ENCODE assay signal across 1 cellular context in the genomic region with DNA sequence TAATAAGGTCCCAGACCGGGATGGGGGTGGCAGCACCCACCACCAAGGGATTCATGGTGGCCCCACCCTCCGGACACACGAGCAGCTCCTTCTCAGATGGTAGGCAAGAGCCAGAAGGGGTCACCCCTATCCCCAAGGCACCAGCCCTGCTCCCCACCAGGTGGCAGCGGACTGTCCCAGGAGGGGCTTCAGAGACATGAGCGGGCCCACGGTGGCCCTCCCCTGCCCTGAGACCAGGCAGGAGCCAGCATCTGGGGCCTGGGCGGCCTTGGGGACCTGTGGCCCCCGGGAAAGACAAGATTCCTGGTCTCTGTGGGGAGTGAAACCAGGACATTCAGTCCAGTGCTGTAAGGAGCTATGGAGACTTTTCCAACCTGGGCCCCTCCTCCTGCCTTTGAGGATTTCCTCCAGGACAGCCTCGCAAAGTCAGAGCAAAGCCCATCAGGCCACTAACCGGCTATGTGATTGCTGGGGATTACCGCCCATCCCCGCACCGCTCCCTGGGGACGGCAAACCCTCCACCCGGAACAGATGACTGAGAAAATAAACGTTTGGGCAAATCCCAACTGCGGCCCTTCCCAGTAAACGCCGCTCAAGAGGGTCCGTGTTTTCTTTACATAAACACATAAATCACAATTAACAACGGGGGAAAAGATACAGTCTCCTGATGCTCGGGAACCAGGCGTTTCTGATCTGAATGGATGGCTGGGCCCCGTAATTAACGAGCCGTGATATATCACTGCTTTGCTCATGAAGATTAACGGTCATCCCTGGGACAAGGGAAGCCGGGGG.
TF ChIP-seq lines count a peak whose summit lies in the region.

No MANE protein-coding gene starts in this region.

TF ChIP-seq in HEK293, 187 proteins besides CTCF, POLR2A, EP300 and RAD21 (continued from another document and continues in another):
- TF ChIP-seq, protein P1, sequence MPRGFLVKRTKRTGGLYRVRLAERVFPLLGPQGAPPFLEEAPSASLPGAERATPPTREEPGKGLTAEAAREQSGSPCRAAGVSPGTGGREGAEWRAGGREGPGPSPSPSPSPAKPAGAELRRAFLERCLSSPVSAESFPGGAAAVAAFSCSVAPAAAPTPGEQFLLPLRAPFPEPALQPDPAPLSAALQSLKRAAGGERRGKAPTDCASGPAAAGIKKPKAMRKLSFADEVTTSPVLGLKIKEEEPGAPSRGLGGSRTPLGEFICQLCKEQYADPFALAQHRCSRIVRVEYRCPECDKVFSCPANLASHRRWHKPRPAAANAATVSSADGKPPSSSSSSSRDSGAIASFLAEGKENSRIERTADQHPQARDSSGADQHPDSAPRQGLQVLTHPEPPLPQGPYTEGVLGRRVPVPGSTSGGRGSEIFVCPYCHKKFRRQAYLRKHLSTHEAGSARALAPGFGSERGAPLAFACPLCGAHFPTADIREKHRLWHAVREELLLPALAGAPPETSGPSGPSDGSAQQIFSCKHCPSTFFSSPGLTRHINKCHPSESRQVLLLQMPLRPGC (tag by site-specific recombination; IDR thresholded peaks at IDR 0.05): peak; percentile 95
- TF ChIP-seq ZNF239 (tag by site-specific recombination; IDR thresholded peaks at IDR 0.05) (0 out of 2 replicates have a peak, but pooled peaks have one; percentile 42), OSR2 (tag by site-specific recombination; IDR thresholded peaks at IDR 0.05) (peak; percentile 99), ZSCAN16 (tag by site-specific recombination; IDR thresholded peaks at IDR 0.05) (peak; percentile 91), ZNF426 (tag by site-specific recombination; IDR thresholded peaks at IDR 0.05) (no peak), ZNF146 (tag by site-specific recombination; IDR thresholded peaks at IDR 0.05) (peak; percentile 79), ZNF830 (tag by site-specific recombination; IDR thresholded peaks at IDR 0.05; ENCODE audit: low read depth) (no peak), ZBTB21 (tag by site-specific recombination; IDR thresholded peaks at IDR 0.05) (no peak), ZNF10 (tag by site-specific recombination; IDR thresholded peaks at IDR 0.05) (peak; percentile 69; the same call in 1 of the 2 replicates), ZEB2 (tag by site-specific recombination; IDR thresholded peaks at IDR 0.05) (peak; percentile 99), SCRT1 (tag by site-specific recombination; IDR thresholded peaks at IDR 0.05; ENCODE audit: borderline replicate concordance) (no peak), ZBTB20 (tag by site-specific recombination; IDR thresholded peaks at IDR 0.05) (peak; percentile 72), ZNF561 (tag by site-specific recombination; IDR thresholded peaks at IDR 0.05; ENCODE audit: borderline replicate concordance) (peak; percentile 99), ZNF24 (tag by site-specific recombination; IDR thresholded peaks at IDR 0.05) (peak; percentile 97), HOXC10 (CRISPR knock-in tag; IDR thresholded peaks at IDR 0.05) (no peak), ZNF501 (tag by site-specific recombination; IDR thresholded peaks at IDR 0.05) (peak; percentile 42; the same call in 1 of the 2 replicates), KLF7 (tag by site-specific recombination; IDR thresholded peaks at IDR 0.05; ENCODE audit: borderline replicate concordance) (peak; percentile 99), ZNF274 (IDR thresholded peaks at IDR 0.05; ENCODE audit: low read length) (no peak), ZNF274 (tag by site-specific recombination; IDR thresholded peaks at IDR 0.05; ENCODE audit: borderline replicate concordance) (no peak), ZNF175 (tag by site-specific recombination; IDR thresholded peaks at IDR 0.05) (no peak), ZNF707 (tag by site-specific recombination; IDR thresholded peaks at IDR 0.05) (no peak), ZNF311 (tag by site-specific recombination; IDR thresholded peaks at IDR 0.05; ENCODE audit: borderline replicate concordance) (no peak), GLIS1 (tag by site-specific recombination; IDR thresholded peaks at IDR 0.05) (peak; percentile 99), ZNF48 (tag by site-specific recombination; IDR thresholded peaks at IDR 0.05) (no peak), ZNF747 (tag by site-specific recombination; IDR thresholded peaks at IDR 0.05) (no peak), ZNF623 (tag by site-specific recombination; IDR thresholded peaks at IDR 0.05) (no peak), ZNF558 (tag by site-specific recombination; IDR thresholded peaks at IDR 0.05) (no peak), HOXD13 (CRISPR knock-in tag; IDR thresholded peaks at IDR 0.05; ENCODE audit: borderline replicate concordance) (peak; percentile 15; the same call in 1 of the 2 replicates), ZNF157 (tag by site-specific recombination; IDR thresholded peaks at IDR 0.05) (no peak), ZNF433 (tag by site-specific recombination; IDR thresholded peaks at IDR 0.05; ENCODE audit: low read depth) (no peak), ZFP41 (tag by site-specific recombination; IDR thresholded peaks at IDR 0.05; ENCODE audit: borderline replicate concordance) (no peak), ZNF521 (tag by site-specific recombination; IDR thresholded peaks at IDR 0.05) (no peak), ZNF248 (tag by site-specific recombination; IDR thresholded peaks at IDR 0.05) (no peak), ZNF121 (tag by site-specific recombination; IDR thresholded peaks at IDR 0.05) (peak; percentile 93), ZNF404 (tag by site-specific recombination; IDR thresholded peaks at IDR 0.05) (0 out of 2 replicates have a peak, but pooled peaks have one; percentile 17), ZNF292 (tag by site-specific recombination; IDR thresholded peaks at IDR 0.05; ENCODE audit: borderline replicate concordance, low read depth) (no peak), RBAK (tag by site-specific recombination; IDR thresholded peaks at IDR 0.05) (no peak), ZNF677 (tag by site-specific recombination; IDR thresholded peaks at IDR 0.05) (no peak), PRDM1 (tag by site-specific recombination; IDR thresholded peaks at IDR 0.05) (no peak), ZNF138 (tag by site-specific recombination; IDR thresholded peaks at IDR 0.05; ENCODE audit: borderline replicate concordance) (no peak), ZNF585B (tag by site-specific recombination; IDR thresholded peaks at IDR 0.05) (no peak), ZNF843 (tag by site-specific recombination; IDR thresholded peaks at IDR 0.05) (peak; percentile 99)
- TF ChIP-seq, protein P2, sequence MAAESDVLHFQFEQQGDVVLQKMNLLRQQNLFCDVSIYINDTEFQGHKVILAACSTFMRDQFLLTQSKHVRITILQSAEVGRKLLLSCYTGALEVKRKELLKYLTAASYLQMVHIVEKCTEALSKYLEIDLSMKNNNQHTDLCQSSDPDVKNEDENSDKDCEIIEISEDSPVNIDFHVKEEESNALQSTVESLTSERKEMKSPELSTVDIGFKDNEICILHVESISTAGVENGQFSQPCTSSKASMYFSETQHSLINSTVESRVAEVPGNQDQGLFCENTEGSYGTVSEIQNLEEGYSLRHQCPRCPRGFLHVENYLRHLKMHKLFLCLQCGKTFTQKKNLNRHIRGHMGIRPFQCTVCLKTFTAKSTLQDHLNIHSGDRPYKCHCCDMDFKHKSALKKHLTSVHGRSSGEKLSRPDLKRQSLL (tag by site-specific recombination; IDR thresholded peaks at IDR 0.05): peak; percentile 65
- TF ChIP-seq, protein P3, sequence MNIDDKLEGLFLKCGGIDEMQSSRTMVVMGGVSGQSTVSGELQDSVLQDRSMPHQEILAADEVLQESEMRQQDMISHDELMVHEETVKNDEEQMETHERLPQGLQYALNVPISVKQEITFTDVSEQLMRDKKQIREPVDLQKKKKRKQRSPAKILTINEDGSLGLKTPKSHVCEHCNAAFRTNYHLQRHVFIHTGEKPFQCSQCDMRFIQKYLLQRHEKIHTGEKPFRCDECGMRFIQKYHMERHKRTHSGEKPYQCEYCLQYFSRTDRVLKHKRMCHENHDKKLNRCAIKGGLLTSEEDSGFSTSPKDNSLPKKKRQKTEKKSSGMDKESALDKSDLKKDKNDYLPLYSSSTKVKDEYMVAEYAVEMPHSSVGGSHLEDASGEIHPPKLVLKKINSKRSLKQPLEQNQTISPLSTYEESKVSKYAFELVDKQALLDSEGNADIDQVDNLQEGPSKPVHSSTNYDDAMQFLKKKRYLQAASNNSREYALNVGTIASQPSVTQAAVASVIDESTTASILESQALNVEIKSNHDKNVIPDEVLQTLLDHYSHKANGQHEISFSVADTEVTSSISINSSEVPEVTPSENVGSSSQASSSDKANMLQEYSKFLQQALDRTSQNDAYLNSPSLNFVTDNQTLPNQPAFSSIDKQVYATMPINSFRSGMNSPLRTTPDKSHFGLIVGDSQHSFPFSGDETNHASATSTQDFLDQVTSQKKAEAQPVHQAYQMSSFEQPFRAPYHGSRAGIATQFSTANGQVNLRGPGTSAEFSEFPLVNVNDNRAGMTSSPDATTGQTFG (tag by site-specific recombination; IDR thresholded peaks at IDR 0.05; ENCODE audit: borderline replicate concordance): no peak
- TF ChIP-seq, protein P4, sequence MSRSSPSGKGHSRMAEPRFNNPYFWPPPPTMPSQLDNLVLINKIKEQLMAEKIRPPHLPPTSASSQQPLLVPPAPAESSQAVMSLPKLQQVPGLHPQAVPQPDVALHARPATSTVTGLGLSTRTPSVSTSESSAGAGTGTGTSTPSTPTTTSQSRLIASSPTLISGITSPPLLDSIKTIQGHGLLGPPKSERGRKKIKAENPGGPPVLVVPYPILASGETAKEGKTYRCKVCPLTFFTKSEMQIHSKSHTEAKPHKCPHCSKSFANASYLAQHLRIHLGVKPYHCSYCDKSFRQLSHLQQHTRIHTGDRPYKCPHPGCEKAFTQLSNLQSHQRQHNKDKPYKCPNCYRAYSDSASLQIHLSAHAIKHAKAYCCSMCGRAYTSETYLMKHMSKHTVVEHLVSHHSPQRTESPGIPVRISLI (tag by site-specific recombination; IDR thresholded peaks at IDR 0.05): no peak
- TF ChIP-seq, protein P5, sequence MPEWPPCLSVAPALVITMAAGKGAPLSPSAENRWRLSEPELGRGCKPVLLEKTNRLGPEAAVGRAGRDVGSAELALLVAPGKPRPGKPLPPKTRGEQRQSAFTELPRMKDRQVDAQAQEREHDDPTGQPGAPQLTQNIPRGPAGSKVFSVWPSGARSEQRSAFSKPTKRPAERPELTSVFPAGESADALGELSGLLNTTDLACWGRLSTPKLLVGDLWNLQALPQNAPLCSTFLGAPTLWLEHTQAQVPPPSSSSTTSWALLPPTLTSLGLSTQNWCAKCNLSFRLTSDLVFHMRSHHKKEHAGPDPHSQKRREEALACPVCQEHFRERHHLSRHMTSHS (tag by site-specific recombination; IDR thresholded peaks at IDR 0.05): peak; percentile 99
- TF ChIP-seq, protein P6, sequence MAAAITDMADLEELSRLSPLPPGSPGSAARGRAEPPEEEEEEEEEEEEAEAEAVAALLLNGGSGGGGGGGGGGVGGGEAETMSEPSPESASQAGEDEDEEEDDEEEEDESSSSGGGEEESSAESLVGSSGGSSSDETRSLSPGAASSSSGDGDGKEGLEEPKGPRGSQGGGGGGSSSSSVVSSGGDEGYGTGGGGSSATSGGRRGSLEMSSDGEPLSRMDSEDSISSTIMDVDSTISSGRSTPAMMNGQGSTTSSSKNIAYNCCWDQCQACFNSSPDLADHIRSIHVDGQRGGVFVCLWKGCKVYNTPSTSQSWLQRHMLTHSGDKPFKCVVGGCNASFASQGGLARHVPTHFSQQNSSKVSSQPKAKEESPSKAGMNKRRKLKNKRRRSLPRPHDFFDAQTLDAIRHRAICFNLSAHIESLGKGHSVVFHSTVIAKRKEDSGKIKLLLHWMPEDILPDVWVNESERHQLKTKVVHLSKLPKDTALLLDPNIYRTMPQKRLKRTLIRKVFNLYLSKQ (tag by site-specific recombination; IDR thresholded peaks at IDR 0.05; ENCODE audit: borderline replicate concordance): no peak
- TF ChIP-seq, protein P7, sequence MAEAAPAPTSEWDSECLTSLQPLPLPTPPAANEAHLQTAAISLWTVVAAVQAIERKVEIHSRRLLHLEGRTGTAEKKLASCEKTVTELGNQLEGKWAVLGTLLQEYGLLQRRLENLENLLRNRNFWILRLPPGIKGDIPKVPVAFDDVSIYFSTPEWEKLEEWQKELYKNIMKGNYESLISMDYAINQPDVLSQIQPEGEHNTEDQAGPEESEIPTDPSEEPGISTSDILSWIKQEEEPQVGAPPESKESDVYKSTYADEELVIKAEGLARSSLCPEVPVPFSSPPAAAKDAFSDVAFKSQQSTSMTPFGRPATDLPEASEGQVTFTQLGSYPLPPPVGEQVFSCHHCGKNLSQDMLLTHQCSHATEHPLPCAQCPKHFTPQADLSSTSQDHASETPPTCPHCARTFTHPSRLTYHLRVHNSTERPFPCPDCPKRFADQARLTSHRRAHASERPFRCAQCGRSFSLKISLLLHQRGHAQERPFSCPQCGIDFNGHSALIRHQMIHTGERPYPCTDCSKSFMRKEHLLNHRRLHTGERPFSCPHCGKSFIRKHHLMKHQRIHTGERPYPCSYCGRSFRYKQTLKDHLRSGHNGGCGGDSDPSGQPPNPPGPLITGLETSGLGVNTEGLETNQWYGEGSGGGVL (tag by site-specific recombination; IDR thresholded peaks at IDR 0.05): peak; percentile 87
- TF ChIP-seq, protein P8, sequence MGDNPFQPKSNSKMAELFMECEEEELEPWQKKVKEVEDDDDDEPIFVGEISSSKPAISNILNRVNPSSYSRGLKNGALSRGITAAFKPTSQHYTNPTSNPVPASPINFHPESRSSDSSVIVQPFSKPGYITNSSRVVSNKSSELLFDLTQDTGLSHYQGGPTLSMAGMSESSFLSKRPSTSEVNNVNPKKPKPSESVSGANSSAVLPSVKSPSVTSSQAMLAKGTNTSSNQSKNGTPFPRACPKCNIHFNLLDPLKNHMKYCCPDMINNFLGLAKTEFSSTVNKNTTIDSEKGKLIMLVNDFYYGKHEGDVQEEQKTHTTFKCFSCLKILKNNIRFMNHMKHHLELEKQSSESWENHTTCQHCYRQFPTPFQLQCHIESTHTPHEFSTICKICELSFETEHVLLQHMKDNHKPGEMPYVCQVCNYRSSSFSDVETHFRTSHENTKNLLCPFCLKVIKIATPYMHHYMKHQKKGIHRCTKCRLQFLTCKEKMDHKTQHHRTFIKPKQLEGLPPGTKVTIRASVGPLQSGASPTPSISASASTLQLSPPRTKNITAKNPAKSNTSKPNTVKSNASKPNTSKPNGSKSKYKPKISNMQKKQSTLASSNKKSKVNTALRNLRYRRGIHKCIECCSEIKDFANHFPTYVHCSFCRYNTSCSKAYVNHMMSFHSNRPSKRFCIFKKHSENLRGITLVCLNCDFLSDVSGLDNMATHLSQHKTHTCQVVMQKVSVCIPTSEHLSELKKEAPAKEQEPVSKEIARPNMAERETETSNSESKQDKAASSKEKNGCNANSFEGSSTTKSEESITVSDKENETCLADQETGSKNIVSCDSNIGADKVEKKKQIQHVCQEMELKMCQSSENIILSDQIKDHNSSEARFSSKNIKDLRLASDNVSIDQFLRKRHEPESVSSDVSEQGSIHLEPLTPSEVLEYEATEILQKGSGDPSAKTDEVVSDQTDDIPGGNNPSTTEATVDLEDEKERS (tag by site-specific recombination; IDR thresholded peaks at IDR 0.05): no peak
